ENCODE assay signal across 1 cellular context in the genomic region with DNA sequence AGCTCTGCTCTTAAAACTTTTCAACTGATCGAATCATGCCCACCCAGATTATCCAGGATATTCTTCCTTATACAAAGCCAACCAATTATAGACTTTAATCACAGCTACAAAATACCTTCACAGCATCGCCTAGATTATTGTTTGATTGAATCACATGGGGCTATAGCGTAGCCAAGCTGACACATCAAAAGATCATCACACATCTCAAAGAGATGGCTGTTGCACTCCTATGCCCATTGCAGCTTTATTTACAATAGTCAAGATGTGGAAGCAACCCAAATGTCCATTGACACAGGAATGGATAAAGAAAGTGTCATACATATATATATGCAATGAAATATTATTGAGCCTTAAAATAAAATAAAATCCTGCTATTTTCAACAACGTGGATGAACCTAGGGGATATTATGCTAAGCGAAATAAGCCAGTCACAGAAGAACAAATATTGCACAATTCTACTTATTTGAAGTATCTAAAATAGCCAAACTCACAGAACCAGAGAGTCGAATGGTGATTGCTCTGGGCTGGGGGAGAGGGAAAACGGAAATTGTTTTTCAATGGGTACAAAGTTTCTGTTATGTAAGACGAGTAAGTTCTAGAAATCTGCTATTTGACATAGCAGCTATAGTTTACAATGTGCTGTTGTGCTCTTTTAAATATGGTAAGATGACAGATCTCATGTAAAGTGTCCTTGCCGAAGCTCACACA.
TF ChIP-seq lines count a peak whose summit lies in the region.

No MANE protein-coding gene starts in this region.

TF ChIP-seq in HepG2, 621 proteins besides CTCF, POLR2A, EP300 and RAD21 (continued from another document and continues in another):
- TF ChIP-seq, protein P1, sequence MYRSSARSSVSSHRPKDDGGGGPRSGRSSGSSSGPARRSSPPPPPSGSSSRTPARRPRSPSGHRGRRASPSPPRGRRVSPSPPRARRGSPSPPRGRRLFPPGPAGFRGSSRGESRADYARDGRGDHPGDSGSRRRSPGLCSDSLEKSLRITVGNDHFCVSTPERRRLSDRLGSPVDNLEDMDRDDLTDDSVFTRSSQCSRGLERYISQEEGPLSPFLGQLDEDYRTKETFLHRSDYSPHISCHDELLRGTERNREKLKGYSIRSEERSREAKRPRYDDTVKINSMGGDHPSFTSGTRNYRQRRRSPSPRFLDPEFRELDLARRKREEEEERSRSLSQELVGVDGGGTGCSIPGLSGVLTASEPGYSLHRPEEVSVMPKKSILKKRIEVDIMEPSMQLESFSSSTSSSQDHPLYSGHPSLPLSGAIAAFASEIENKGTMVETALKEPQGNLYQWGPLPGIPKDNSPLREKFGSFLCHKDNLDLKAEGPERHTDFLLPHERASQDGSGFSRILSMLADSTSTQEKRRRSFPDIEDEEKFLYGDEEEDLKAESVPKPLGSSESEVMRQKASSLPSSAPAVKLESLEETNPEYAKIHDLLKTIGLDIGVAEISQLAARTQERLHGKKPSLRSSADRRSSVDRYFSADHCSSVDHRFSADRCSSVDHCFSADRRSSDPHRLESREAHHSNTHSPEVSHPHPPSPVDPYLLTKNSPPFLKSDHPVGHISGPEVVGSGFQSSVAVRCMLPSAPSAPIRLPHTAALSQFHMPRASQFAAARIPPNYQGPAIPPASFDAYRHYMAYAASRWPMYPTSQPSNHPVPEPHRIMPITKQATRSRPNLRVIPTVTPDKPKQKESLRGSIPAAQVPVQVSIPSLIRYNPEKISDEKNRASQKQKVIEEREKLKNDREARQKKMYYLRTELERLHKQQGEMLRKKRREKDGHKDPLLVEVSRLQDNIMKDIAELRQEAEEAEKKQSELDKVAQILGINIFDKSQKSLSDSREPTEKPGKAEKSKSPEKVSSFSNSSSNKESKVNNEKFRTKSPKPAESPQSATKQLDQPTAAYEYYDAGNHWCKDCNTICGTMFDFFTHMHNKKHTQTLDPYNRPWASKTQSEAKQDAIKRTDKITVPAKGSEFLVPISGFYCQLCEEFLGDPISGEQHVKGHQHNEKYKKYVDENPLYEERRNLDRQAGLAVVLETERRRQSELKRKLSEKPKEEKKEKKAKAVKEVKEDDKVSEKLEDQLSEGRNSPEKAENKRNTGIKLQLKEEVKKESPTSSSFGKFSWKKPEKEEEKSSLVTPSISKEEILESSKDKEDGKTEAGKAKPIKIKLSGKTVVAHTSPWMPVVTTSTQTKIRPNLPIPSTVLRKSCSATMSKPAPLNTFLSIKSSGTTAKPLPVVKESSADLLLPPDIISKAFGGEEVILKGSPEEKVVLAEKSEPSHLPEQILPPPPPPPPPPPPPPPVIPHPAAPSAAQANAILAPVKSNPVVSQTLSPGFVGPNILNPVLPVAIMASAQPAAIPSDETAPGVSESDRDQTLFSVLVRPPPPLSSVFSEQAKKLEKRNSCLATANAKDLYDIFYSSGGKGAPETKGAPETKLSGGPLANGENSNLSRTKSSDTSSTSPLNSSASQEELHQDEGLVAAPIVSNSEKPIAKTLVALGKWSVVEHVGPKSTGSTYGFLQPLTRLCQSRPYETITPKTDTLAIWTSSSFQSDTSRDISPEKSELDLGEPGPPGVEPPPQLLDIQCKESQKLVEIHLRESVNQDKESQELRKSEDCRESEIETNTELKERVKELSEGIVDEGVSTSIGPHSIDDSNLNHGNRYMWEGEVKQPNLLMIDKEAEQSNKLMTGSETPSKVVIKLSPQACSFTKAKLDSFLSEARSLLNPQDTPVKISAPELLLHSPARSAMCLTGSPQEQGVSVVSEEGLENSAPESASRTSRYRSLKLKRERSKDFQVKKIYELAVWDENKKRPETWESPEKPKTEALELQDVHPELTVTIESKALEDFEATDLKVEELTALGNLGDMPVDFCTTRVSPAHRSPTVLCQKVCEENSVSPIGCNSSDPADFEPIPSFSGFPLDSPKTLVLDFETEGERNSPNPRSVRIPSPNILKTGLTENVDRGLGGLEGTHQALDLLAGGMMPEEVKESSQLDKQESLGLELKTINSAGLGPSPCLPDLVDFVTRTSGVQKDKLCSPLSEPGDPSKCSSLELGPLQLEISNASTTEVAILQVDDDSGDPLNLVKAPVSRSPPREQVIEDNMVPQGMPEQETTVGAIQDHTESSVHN (CRISPR knock-in tag; IDR thresholded peaks at IDR 0.05) = no peak
- TF ChIP-seq, protein P2, sequence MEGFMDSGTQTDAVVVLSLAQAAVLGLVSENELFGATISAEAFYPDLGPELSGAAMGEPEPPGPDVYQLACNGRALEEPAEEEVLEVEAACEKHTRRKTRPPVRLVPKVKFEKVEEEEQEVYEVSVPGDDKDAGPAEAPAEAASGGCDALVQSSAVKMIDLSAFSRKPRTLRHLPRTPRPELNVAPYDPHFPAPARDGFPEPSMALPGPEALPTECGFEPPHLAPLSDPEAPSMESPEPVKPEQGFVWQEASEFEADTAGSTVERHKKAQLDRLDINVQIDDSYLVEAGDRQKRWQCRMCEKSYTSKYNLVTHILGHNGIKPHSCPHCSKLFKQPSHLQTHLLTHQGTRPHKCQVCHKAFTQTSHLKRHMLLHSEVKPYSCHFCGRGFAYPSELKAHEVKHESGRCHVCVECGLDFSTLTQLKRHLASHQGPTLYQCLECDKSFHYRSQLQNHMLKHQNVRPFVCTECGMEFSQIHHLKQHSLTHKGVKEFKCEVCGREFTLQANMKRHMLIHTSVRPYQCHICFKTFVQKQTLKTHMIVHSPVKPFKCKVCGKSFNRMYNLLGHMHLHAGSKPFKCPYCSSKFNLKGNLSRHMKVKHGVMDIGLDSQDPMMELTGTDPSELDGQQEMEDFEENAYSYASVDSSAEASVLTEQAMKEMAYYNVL (CRISPR knock-in tag; IDR thresholded peaks at IDR 0.05; ENCODE audit: borderline replicate concordance) = no peak
- TF ChIP-seq CEBPG (CRISPR knock-in tag; IDR thresholded peaks at IDR 0.05) (peak; percentile 80), MED1 (CRISPR knock-in tag; IDR thresholded peaks at IDR 0.05) (peak; percentile 29; the same call in 1 of the 2 replicates), FIP1L1 (IDR thresholded peaks at IDR 0.05; ENCODE audit: borderline replicate concordance, insufficient read depth, low read depth, low read length) (no peak), HDAC1 (CRISPR knock-in tag; IDR thresholded peaks at IDR 0.05) (peak; percentile 22; the same call in 1 of the 2 replicates), RXRA (CRISPR knock-in tag; IDR thresholded peaks at IDR 0.05) (no peak), PCBP1 (IDR thresholded peaks at IDR 0.05; ENCODE audit: borderline replicate concordance, low read depth, low read length) (no peak), TCF7 (IDR thresholded peaks at IDR 0.05; ENCODE audit: low read depth) (0 out of 2 replicates have a peak, but pooled peaks have one; percentile 22), MIER3 (CRISPR knock-in tag; IDR thresholded peaks at IDR 0.05; ENCODE audit: borderline replicate concordance) (no peak), CEBPB (IDR thresholded peaks at IDR 0.05; ENCODE audit: borderline replicate concordance, low read depth, low read length) (peak; percentile 90), HNF4A (CRISPR knock-in tag; IDR thresholded peaks at IDR 0.05) (peak; percentile 50; the same call in 1 of the 2 replicates), BRD4 (CRISPR knock-in tag; IDR thresholded peaks at IDR 0.05) (no peak), FOXA1 (IDR thresholded peaks at IDR 0.05) (no peak), FOXA1 (CRISPR knock-in tag; IDR thresholded peaks at IDR 0.05) (0 out of 2 replicates have a peak, but pooled peaks have one; percentile 12), ZNF547 (CRISPR knock-in tag; IDR thresholded peaks at IDR 0.05) (no peak)
- TF ChIP-seq, protein P3, sequence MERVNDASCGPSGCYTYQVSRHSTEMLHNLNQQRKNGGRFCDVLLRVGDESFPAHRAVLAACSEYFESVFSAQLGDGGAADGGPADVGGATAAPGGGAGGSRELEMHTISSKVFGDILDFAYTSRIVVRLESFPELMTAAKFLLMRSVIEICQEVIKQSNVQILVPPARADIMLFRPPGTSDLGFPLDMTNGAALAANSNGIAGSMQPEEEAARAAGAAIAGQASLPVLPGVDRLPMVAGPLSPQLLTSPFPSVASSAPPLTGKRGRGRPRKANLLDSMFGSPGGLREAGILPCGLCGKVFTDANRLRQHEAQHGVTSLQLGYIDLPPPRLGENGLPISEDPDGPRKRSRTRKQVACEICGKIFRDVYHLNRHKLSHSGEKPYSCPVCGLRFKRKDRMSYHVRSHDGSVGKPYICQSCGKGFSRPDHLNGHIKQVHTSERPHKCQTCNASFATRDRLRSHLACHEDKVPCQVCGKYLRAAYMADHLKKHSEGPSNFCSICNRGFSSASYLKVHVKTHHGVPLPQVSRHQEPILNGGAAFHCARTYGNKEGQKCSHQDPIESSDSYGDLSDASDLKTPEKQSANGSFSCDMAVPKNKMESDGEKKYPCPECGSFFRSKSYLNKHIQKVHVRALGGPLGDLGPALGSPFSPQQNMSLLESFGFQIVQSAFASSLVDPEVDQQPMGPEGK (CRISPR knock-in tag; IDR thresholded peaks at IDR 0.05) = peak; percentile 26; the same call in 1 of the 2 replicates
- TF ChIP-seq, protein P4, sequence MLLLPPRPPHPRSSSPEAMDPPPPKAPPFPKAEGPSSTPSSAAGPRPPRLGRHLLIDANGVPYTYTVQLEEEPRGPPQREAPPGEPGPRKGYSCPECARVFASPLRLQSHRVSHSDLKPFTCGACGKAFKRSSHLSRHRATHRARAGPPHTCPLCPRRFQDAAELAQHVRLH (CRISPR knock-in tag; IDR thresholded peaks at IDR 0.05; ENCODE audit: borderline replicate concordance, low read depth) = no peak
- TF ChIP-seq, protein P5, sequence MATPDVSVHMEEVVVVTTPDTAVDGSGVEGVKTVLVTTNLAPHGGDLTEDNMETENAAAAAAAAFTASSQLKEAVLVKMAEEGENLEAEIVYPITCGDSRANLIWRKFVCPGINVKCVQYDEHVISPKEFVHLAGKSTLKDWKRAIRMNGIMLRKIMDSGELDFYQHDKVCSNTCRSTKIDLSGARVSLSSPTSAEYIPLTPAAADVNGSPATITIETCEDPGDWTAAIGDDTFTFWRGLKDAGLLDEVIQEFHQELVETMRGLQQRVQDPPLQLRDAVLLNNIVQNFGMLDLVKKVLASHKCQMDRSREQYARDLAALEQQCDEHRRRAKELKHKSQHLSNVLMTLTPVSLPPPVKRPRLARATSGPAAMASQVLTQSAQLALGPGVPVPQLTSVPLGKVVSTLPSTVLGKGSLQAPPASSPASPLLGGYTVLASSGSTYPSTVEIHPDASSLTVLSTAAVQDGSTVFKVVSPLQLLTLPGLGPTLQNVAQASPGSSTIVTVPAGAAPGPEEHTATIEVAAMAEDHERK (CRISPR knock-in tag; IDR thresholded peaks at IDR 0.05; ENCODE audit: low read depth) = no peak
- TF ChIP-seq, protein P6, sequence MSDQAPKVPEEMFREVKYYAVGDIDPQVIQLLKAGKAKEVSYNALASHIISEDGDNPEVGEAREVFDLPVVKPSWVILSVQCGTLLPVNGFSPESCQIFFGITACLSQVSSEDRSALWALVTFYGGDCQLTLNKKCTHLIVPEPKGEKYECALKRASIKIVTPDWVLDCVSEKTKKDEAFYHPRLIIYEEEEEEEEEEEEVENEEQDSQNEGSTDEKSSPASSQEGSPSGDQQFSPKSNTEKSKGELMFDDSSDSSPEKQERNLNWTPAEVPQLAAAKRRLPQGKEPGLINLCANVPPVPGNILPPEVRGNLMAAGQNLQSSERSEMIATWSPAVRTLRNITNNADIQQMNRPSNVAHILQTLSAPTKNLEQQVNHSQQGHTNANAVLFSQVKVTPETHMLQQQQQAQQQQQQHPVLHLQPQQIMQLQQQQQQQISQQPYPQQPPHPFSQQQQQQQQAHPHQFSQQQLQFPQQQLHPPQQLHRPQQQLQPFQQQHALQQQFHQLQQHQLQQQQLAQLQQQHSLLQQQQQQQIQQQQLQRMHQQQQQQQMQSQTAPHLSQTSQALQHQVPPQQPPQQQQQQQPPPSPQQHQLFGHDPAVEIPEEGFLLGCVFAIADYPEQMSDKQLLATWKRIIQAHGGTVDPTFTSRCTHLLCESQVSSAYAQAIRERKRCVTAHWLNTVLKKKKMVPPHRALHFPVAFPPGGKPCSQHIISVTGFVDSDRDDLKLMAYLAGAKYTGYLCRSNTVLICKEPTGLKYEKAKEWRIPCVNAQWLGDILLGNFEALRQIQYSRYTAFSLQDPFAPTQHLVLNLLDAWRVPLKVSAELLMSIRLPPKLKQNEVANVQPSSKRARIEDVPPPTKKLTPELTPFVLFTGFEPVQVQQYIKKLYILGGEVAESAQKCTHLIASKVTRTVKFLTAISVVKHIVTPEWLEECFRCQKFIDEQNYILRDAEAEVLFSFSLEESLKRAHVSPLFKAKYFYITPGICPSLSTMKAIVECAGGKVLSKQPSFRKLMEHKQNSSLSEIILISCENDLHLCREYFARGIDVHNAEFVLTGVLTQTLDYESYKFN (CRISPR knock-in tag; conservative IDR thresholded peaks at IDR 0.05) = peak; percentile 34; the same call in 1 of the 2 replicates
- TF ChIP-seq, protein P7, sequence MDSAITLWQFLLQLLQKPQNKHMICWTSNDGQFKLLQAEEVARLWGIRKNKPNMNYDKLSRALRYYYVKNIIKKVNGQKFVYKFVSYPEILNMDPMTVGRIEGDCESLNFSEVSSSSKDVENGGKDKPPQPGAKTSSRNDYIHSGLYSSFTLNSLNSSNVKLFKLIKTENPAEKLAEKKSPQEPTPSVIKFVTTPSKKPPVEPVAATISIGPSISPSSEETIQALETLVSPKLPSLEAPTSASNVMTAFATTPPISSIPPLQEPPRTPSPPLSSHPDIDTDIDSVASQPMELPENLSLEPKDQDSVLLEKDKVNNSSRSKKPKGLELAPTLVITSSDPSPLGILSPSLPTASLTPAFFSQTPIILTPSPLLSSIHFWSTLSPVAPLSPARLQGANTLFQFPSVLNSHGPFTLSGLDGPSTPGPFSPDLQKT (CRISPR knock-in tag; IDR thresholded peaks at IDR 0.05; ENCODE audit: borderline replicate concordance) = no peak
- TF ChIP-seq, protein P8, sequence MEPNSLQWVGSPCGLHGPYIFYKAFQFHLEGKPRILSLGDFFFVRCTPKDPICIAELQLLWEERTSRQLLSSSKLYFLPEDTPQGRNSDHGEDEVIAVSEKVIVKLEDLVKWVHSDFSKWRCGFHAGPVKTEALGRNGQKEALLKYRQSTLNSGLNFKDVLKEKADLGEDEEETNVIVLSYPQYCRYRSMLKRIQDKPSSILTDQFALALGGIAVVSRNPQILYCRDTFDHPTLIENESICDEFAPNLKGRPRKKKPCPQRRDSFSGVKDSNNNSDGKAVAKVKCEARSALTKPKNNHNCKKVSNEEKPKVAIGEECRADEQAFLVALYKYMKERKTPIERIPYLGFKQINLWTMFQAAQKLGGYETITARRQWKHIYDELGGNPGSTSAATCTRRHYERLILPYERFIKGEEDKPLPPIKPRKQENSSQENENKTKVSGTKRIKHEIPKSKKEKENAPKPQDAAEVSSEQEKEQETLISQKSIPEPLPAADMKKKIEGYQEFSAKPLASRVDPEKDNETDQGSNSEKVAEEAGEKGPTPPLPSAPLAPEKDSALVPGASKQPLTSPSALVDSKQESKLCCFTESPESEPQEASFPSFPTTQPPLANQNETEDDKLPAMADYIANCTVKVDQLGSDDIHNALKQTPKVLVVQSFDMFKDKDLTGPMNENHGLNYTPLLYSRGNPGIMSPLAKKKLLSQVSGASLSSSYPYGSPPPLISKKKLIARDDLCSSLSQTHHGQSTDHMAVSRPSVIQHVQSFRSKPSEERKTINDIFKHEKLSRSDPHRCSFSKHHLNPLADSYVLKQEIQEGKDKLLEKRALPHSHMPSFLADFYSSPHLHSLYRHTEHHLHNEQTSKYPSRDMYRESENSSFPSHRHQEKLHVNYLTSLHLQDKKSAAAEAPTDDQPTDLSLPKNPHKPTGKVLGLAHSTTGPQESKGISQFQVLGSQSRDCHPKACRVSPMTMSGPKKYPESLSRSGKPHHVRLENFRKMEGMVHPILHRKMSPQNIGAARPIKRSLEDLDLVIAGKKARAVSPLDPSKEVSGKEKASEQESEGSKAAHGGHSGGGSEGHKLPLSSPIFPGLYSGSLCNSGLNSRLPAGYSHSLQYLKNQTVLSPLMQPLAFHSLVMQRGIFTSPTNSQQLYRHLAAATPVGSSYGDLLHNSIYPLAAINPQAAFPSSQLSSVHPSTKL (CRISPR knock-in tag; IDR thresholded peaks at IDR 0.05) = peak; percentile 66
